Comparison of ENCODE assay signal across 24 cellular contexts in the genomic region with DNA sequence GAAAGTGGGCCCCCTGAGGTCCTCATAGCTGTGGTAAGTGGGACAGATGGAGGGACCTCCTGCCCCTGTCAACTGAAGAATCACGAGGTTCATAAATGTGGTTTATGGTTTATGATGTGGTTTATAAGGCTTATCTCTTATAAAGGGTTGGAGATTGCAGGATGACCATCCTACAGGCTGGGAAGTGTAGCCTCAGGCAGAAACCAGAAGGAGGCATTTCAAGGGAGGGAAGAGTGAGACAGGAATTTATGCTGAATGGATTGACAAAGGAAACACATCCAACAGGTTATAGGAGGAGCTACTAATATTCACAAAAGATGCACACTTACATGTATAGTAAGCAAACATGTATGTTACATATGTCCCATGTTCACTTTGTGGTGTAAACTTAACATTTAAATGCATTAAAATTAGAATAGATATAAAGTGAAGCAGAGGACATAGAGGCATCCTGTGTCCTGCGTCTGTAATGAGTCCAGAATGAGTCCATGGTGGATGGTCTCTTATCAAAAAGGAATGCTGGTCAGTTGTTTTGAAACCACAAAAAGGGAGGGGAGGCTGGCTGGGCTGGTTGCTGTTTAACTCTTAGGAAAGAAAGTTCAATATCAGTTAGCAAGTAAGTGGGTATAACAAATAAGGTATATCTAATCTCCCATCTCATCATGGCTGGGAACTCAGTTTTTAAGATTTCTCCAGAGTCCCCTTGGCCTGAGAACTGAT.
DNase-seq lines count a peak whose midpoint lies in the region; ATAC-seq and TF ChIP-seq lines count a peak whose summit lies in the region.
"Had no signal": no experiment of that assay in that cellular context is flagged by ENCODE, and none has a peak within 500 bp of the region (broad histone marks: within the 10 kb centered on the region; RNA-seq: fewer than 3 reads in every experiment).

No MANE protein-coding gene starts in this region.

- H3K36me3 Mint-ChIP-seq in WTC11: no peaks in the 10 kb centered on the region
- H3K36me3 Mint-ChIP-seq in activated T-cell treated with anti-CD3 and anti-CD28 coated beads, Interleukin-2, amount 50 U/mL, for 72 hours (ENCODE audit: insufficient read depth in 2 of 2): no peaks in the 10 kb centered on the region
- no peaks in the 10 kb centered on the region for H3K36me3 Mint-ChIP-seq in activated T-helper 2 cell treated with anti-CD3 and anti-CD28 coated beads, Interferon-gamma antibody, Interleukin-2, Interleukin-4, amounts not matched to agents 10 μg/mL and 5 μg/mL and 100 μg/mL, durations not matched to agents 14 hours and 24 hours and 36 hours (ENCODE audit: low read depth)
- H3K36me3 Mint-ChIP-seq: brain had no signal

- H3K4me1 ChIP-seq in HUES6 (ENCODE audit: control insufficient read depth, insufficient read depth, low read length) (peaks cover 24% of the 10 kb centered on the region), right atrium auricular region (no peaks in the 10 kb centered on the region)
- H3K4me1 ChIP-seq: sigmoid colon, suprapubic skin had no signal

- DNase-seq in WTC11 (ENCODE audit: low spot score) (no peak), kidney glomerular epithelial cell (lab: John Stamatoyannopoulos, UW) (peak; percentile 73), right atrium auricular region (ENCODE audit: low spot score) (no peak), C1 segment of cervical spinal cord (lab: John Stamatoyannopoulos, UW) (no peak)
- DNase-seq in activated T-cell treated with anti-CD3 and anti-CD28 coated beads, Interleukin-2, amount 50 U/mL, for 72 hours: no peak
- no peak for DNase-seq in activated T-helper 2 cell treated with anti-CD3 and anti-CD28 coated beads, Interferon-gamma antibody, Interleukin-2, Interleukin-4, amounts not matched to agents 10 μg/mL and 5 μg/mL and 100 μg/mL, durations not matched to agents 14 hours and 24 hours and 36 hours (ENCODE audit: low spot score)
- DNase-seq: activated CD4-positive, alpha-beta T cell treated with anti-CD3 and anti-CD28 coated beads, Interleukin-2, amount 10 ng/mL, durations not matched to agents 24 days and 14 days; activated naive CD4-positive, alpha-beta T cell; activated T-cell treated with anti-CD3 and anti-CD28 coated beads, Interleukin-2, amount 50 U/mL, for 1 hour; glutamatergic neuron; KBM-7; MG63; NCI-H2029; NCI-H2227 treated with DMSO at 0.1 percent for 48 hours; NCI-H774; posterior cingulate gyrus; sigmoid colon; SK-N-SH; stimulated activated CD4-positive, alpha-beta T cell treated with anti-CD3 and anti-CD28 coated beads, Interleukin-15, amount 100 ng/mL, for 24 hours; stimulated activated naive CD4-positive, alpha-beta T cell; WERI-Rb-1 had no signal

- peak; percentile 48 for ATAC-seq in WTC11
- no peak for ATAC-seq in activated T-cell treated with anti-CD3 and anti-CD28 coated beads, Interleukin-2, amount 50 U/mL, for 72 hours (replicated peaks in 1 of 2)

- H3K27ac Mint-ChIP-seq in WTC11: no peak overlapping the region
- no peak overlapping the region for H3K27ac Mint-ChIP-seq in activated T-cell treated with anti-CD3 and anti-CD28 coated beads, Interleukin-2, amount 50 U/mL, for 72 hours
- H3K27ac Mint-ChIP-seq in activated T-helper 2 cell treated with anti-CD3 and anti-CD28 coated beads, Interferon-gamma antibody, Interleukin-2, Interleukin-4, amounts not matched to agents 10 μg/mL and 5 μg/mL and 100 μg/mL, durations not matched to agents 14 hours and 24 hours and 36 hours: no peak overlapping the region
- H3K27ac Mint-ChIP-seq: activated CD4-positive, alpha-beta T cell treated with anti-CD3 and anti-CD28 coated beads, Interleukin-2, amount 10 ng/mL, durations not matched to agents 24 days and 14 days; brain had no signal

- peaks cover 9% of the 10 kb centered on the region for H3K9me3 Mint-ChIP-seq in WTC11
- H3K9me3 Mint-ChIP-seq in activated T-cell treated with anti-CD3 and anti-CD28 coated beads, Interleukin-2, amount 50 U/mL, for 72 hours: no peaks in the 10 kb centered on the region
- no peaks in the 10 kb centered on the region for H3K9me3 Mint-ChIP-seq in activated T-helper 2 cell treated with anti-CD3 and anti-CD28 coated beads, Interferon-gamma antibody, Interleukin-2, Interleukin-4, amounts not matched to agents 10 μg/mL and 5 μg/mL and 100 μg/mL, durations not matched to agents 14 hours and 24 hours and 36 hours
- H3K9me3 Mint-ChIP-seq: activated CD4-positive, alpha-beta T cell treated with anti-CD3 and anti-CD28 coated beads, Interleukin-2, amount 10 ng/mL, durations not matched to agents 24 days and 14 days had no signal

- H3K9me3 ChIP-seq in HUES6 (ENCODE audit: control insufficient read depth, insufficient read depth, low read depth, low read length) (no peaks in the 10 kb centered on the region), right atrium auricular region (no peaks in the 10 kb centered on the region)
- H3K9me3 ChIP-seq: MG63, sigmoid colon, SK-N-SH, suprapubic skin had no signal

- no peaks in the 10 kb centered on the region for H3K36me3 ChIP-seq in HUES6 (ENCODE audit: control insufficient read depth, insufficient read depth, low read length)
- no peaks in the 10 kb centered on the region for H3K36me3 ChIP-seq in right atrium auricular region
- H3K36me3 ChIP-seq: MG63, sigmoid colon, suprapubic skin, WERI-Rb-1 had no signal

- peaks cover 30% of the 10 kb centered on the region for H3K4me1 Mint-ChIP-seq in WTC11
- H3K4me1 Mint-ChIP-seq in activated T-cell treated with anti-CD3 and anti-CD28 coated beads, Interleukin-2, amount 50 U/mL, for 72 hours (ENCODE audit: low read depth): no peaks in the 10 kb centered on the region
- no peaks in the 10 kb centered on the region for H3K4me1 Mint-ChIP-seq in activated T-helper 2 cell treated with anti-CD3 and anti-CD28 coated beads, Interferon-gamma antibody, Interleukin-2, Interleukin-4, amounts not matched to agents 10 μg/mL and 5 μg/mL and 100 μg/mL, durations not matched to agents 14 hours and 24 hours and 36 hours (ENCODE audit: low read depth)
- H3K4me1 Mint-ChIP-seq: activated CD4-positive, alpha-beta T cell treated with anti-CD3 and anti-CD28 coated beads, Interleukin-2, amount 10 ng/mL, durations not matched to agents 24 days and 14 days; brain had no signal

- H3K27me3 ChIP-seq in HUES6 (ENCODE audit: control insufficient read depth, insufficient read depth, low read length) (no peaks in the 10 kb centered on the region), right atrium auricular region (no peaks in the 10 kb centered on the region)
- H3K27me3 ChIP-seq: sigmoid colon, suprapubic skin had no signal

- CTCF ChIA-PET in WTC11 (lab: Charles Lee): interaction anchor here (0.6 to 1.6 kb wide), 5 partner anchors 24 to 323 kb away, joined by 3 to 6 read pairs (median 4); no protein-coding TSS in a partner anchor

- intact Hi-C loops in activated T-helper 2 cell treated with anti-CD3 and anti-CD28 coated beads, Interferon-gamma antibody, Interleukin-2, Interleukin-4, amounts not matched to agents 10 μg/mL and 5 μg/mL and 100 μg/mL, durations not matched to agents 14 hours and 24 hours and 36 hours (cut with micrococcal nuclease): no loop called here

- peaks cover 45% of the 10 kb centered on the region for H3K27me3 Mint-ChIP-seq in WTC11 (ENCODE audit: low read depth)
- H3K27me3 Mint-ChIP-seq in activated T-cell treated with anti-CD3 and anti-CD28 coated beads, Interleukin-2, amount 50 U/mL, for 72 hours (ENCODE audit: low read depth): peaks cover 23% of the 10 kb centered on the region
- peaks cover 1% of the 10 kb centered on the region for H3K27me3 Mint-ChIP-seq in activated T-helper 2 cell treated with anti-CD3 and anti-CD28 coated beads, Interferon-gamma antibody, Interleukin-2, Interleukin-4, amounts not matched to agents 10 μg/mL and 5 μg/mL and 100 μg/mL, durations not matched to agents 14 hours and 24 hours and 36 hours (ENCODE audit: low read depth)

- POLR2A ChIA-PET in WTC11 (lab: Charles Lee): interaction anchor here (0.6 kb wide), 1 partner anchor 274 kb away, joined by 3 read pairs; no protein-coding TSS in a partner anchor

- H3K4me3 Mint-ChIP-seq in WTC11: no peak overlapping the region
- H3K4me3 Mint-ChIP-seq in activated T-cell treated with anti-CD3 and anti-CD28 coated beads, Interleukin-2, amount 50 U/mL, for 72 hours: no peak overlapping the region
- no peak overlapping the region for H3K4me3 Mint-ChIP-seq in activated T-helper 2 cell treated with anti-CD3 and anti-CD28 coated beads, Interferon-gamma antibody, Interleukin-2, Interleukin-4, amounts not matched to agents 10 μg/mL and 5 μg/mL and 100 μg/mL, durations not matched to agents 14 hours and 24 hours and 36 hours (ENCODE audit: low read depth)
- H3K4me3 Mint-ChIP-seq: activated CD4-positive, alpha-beta T cell treated with anti-CD3 and anti-CD28 coated beads, Interleukin-2, amount 10 ng/mL, durations not matched to agents 24 days and 14 days; brain had no signal

- H3K27ac ChIP-seq in HUES6 (ENCODE audit: low read depth, low read length) (no peak overlapping the region; the same call in 1 of the 2 replicates), right atrium auricular region (no peak overlapping the region)
- H3K27ac ChIP-seq: sigmoid colon, suprapubic skin, WERI-Rb-1 had no signal

- peak overlapping the region; percentile 33 for H3K9ac ChIP-seq in HUES6 (ENCODE audit: low read length)
- H3K9ac ChIP-seq: SK-N-SH had no signal

- H3K4me3 ChIP-seq in HUES6 (ENCODE audit: low read depth, low read length): no peak overlapping the region; the same call in 1 of the 2 replicates
- H3K4me3 ChIP-seq in right atrium auricular region: no peak overlapping the region
- H3K4me3 ChIP-seq: MG63, sigmoid colon, suprapubic skin had no signal

- TF ChIP-seq CTCF in WTC11 (IDR thresholded peaks at IDR 0.05): no peak
- TF ChIP-seq CTCF in right atrium auricular region (IDR thresholded peaks at IDR 0.05): no peak

TF ChIP-seq in WTC11, 78 proteins besides CTCF, POLR2A, EP300 and RAD21 (continues in another document):
- TF ChIP-seq MXD4 (CRISPR knock-in tag; IDR thresholded peaks at IDR 0.05; ENCODE audit: borderline replicate concordance) (no peak), RORB (CRISPR knock-in tag; IDR thresholded peaks at IDR 0.05) (no peak), NFYB (CRISPR knock-in tag; conservative IDR thresholded peaks at IDR 0.05; ENCODE audit: low read depth) (no peak)
- TF ChIP-seq, protein P1, sequence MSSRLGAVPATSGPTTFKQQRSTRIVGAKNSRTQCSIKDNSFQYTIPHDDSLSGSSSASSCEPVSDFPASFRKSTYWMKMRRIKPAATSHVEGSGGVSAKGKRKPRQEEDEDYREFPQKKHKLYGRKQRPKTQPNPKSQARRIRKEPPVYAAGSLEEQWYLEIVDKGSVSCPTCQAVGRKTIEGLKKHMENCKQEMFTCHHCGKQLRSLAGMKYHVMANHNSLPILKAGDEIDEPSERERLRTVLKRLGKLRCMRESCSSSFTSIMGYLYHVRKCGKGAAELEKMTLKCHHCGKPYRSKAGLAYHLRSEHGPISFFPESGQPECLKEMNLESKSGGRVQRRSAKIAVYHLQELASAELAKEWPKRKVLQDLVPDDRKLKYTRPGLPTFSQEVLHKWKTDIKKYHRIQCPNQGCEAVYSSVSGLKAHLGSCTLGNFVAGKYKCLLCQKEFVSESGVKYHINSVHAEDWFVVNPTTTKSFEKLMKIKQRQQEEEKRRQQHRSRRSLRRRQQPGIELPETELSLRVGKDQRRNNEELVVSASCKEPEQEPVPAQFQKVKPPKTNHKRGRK (CRISPR knock-in tag; IDR thresholded peaks at IDR 0.05; ENCODE audit: borderline replicate concordance): no peak
